ENCODE assay signal across 1 cellular context in genomic region chr13:112325941-112326645, GRCh38.
TF ChIP-seq lines count a peak whose summit lies in the region.

No MANE protein-coding gene starts in this region.

TF ChIP-seq in IMR-90, 13 proteins besides CTCF, POLR2A, EP300 and RAD21 (continued from another document):
- no peak for TF ChIP-seq MXI1 (IDR thresholded peaks at IDR 0.05; ENCODE audit: borderline replicate concordance, low read depth, low read length)
